In the genomic region with DNA sequence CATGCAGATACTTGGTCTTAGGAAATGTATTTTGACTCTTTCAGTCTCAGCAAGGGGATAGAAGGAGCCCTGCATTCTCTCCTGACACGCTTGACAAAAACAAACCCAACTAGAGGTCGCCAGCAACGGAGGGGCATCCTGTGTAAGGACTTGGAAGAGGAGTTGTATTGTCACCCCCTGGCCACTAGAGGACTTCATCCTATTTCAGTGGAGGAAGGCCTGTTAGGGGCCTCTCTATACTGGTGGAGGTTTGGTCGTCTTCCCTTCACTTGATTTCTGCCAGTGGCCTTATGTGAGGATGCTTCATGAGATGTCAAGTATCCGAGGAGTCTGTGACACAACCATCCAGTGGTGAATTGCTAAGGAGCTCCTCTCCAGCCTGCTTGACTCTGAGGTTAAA, we compare ENCODE assay signal across 8 cellular contexts.
DNase-seq lines count a peak whose midpoint lies in the region; ATAC-seq and TF ChIP-seq lines count a peak whose summit lies in the region.

No MANE protein-coding gene starts in this region.

- ATAC-seq in HCT116 (peak; percentile 39), GM18502 (IDR thresholded peaks at IDR 0.05; ENCODE audit: poor library complexity, unreplicated experiment) (no peak), GM21367 (IDR thresholded peaks at IDR 0.05; ENCODE audit: unreplicated experiment) (no peak), mucosa of descending colon (no peak)

- no peaks in the 10 kb centered on the region for H3K9me3 ChIP-seq in HCT116 (ENCODE audit: control insufficient read depth in 1 of 2, insufficient read depth in 1 of 2, low read depth in 1 of 2, low read length in 2 of 2)
- H3K9me3 ChIP-seq in liver (ENCODE audit: control insufficient read depth in 4 of 4, low read length in 3 of 4): no peaks in the 10 kb centered on the region
- no peaks in the 10 kb centered on the region for H3K9me3 ChIP-seq in mucosa of descending colon

- H3K9ac ChIP-seq in HCT116 (ENCODE audit: low read length) (no peak overlapping the region), liver (ENCODE audit: low read depth in 1 of 2, low read length in 2 of 2) (no peak overlapping the region)

- no peak overlapping the region for H3K27ac ChIP-seq in HCT116 (ENCODE audit: low read depth, low read length)
- H3K27ac ChIP-seq in VCaP: no peak overlapping the region
- H3K27ac ChIP-seq in liver (ENCODE audit: low read depth in 1 of 2, low read length in 2 of 2): no peak overlapping the region

- H3K27me3 ChIP-seq in HCT116 (ENCODE audit: insufficient read depth, low read length): no peaks in the 10 kb centered on the region
- H3K27me3 ChIP-seq in liver (ENCODE audit: control insufficient read depth in 4 of 4, insufficient read depth in 4 of 4, low read length in 3 of 4): no peaks in the 10 kb centered on the region

- TF ChIP-seq RAD21 in HCT116 (IDR thresholded peaks at IDR 0.05; ENCODE audit: low read depth) (peak; percentile 46), liver (IDR thresholded peaks at IDR 0.05) (peak in 1 of 2 donors; percentile 31)

- RAD21 ChIA-PET in HCT116 (lab: Charles Lee; ENCODE audit: low non-redundant PET in 1 of 2, low total read pairs in 2 of 2, uncharacterized antibody in 2 of 2, unreplicated experiment in 2 of 2): no interaction called here

- BruUV-seq in HCT116 (replicated peaks; lab: Mats Ljungman, UMichigan): no TSS peak

- peaks cover 43 to 56% of the 10 kb centered on the region in 2 experiments for H3K4me1 ChIP-seq in HCT116 (ENCODE audit: control insufficient read depth in 1 of 2, insufficient read depth in 2 of 2, low read length in 2 of 2)
- peaks cover 2 to 12% (median 5%) of the 10 kb centered on the region in 4 donors for H3K4me1 ChIP-seq in liver (ENCODE audit: control insufficient read depth in 4 of 4, insufficient read depth in 4 of 4, low read length in 3 of 4)
- no peaks in the 10 kb centered on the region for H3K4me1 ChIP-seq in mucosa of descending colon (ENCODE audit: low read depth)

- no peaks in the 10 kb centered on the region for H4K20me1 ChIP-seq in HCT116 (ENCODE audit: insufficient read depth)

- H3K9me2 ChIP-seq in HCT116 (ENCODE audit: insufficient read depth): no peaks in the 10 kb centered on the region

- H3K36me3 ChIP-seq in HCT116 (ENCODE audit: control insufficient read depth in 1 of 2, insufficient read depth in 2 of 2, low read length in 2 of 2) (no peaks in the 10 kb centered on the region), liver (ENCODE audit: control insufficient read depth in 4 of 4, insufficient read depth in 3 of 4, low read depth in 1 of 4, low read length in 3 of 4) (no peaks in the 10 kb centered on the region), mucosa of descending colon (ENCODE audit: low read depth) (no peaks in the 10 kb centered on the region)

- WGBS in liver: 75% methylated on average over 5 of the region's 5 CpGs

- no peaks in the 10 kb centered on the region for H3K79me2 ChIP-seq in HCT116 (ENCODE audit: insufficient read depth, low read length)

- DNase-seq in Daoy (ENCODE audit: low read depth): peak; percentile 16
- DNase-seq in HCT116 (ENCODE audit: low read depth, low spot score): peak; percentile 60
- no peak for DNase-seq in kidney tubule cell (ENCODE audit: low spot score)
- no peak for DNase-seq in mucosa of descending colon

- TF ChIP-seq CTCF in HCT116 (IDR thresholded peaks at IDR 0.05 in 2 of 3, conservative IDR thresholded peaks at IDR 0.05 in 1 of 3; ENCODE audit: borderline replicate concordance in 1 of 3, insufficient read depth in 1 of 3, low read depth in 2 of 3, low read length in 2 of 3): peak; percentile 57 to 79 (median 78); a peak in 5 of 6 replicates
- peak; percentile 27 for TF ChIP-seq CTCF in VCaP (conservative IDR thresholded peaks at IDR 0.05)
- peak; percentile 30 for TF ChIP-seq CTCF in liver (IDR thresholded peaks at IDR 0.05; ENCODE audit: low read depth, low read length, missing input control)
- TF ChIP-seq CTCF in mucosa of descending colon (IDR thresholded peaks at IDR 0.05): no peak

- CTCF ChIA-PET in HCT116 (lab: Charles Lee): no interaction called here

- H3K4me2 ChIP-seq in HCT116 (ENCODE audit: low read length): peak overlapping the region; percentile 54

- no peak for TF ChIP-seq POLR2A in HCT116 (IDR thresholded peaks at IDR 0.05; ENCODE audit: borderline replicate concordance, extremely low read depth, insufficient read depth, insufficient read length)

- peak overlapping the region; percentile 43 for H2AFZ ChIP-seq in HCT116 (ENCODE audit: low read depth, low read length, poor library complexity, severe bottlenecking)

- intact Hi-C loops in HCT116 (cut with micrococcal nuclease) (loop anchor here (5.0 kb wide), 1 partner anchor 124 kb away; a partner anchor contains a TSS), mucosa of descending colon (cut with DNase I, micrococcal nuclease) (no loop called here)

- POLR2A ChIA-PET in HCT116 (lab: Charles Lee): no interaction called here

- no peak overlapping the region for H3K4me3 ChIP-seq in HCT116 (replicated peaks in 1 of 2; ENCODE audit: low read depth in 1 of 2, low read length in 2 of 2)
- no peak overlapping the region for H3K4me3 ChIP-seq in liver (ENCODE audit: low read depth in 1 of 3, low read length in 3 of 3)
- H3K4me3 ChIP-seq in mucosa of descending colon: no peak overlapping the region

TF ChIP-seq in HCT116, 20 proteins besides CTCF, POLR2A, EP300 and RAD21 (continues in another document):
- no peak for TF ChIP-seq EZH2phosphoT487 (IDR thresholded peaks at IDR 0.05; ENCODE audit: borderline replicate concordance)
- no peak for TF ChIP-seq EZH2 (IDR thresholded peaks at IDR 0.05)
- TF ChIP-seq EGR1 (IDR thresholded peaks at IDR 0.05; ENCODE audit: low read depth): no peak
- TF ChIP-seq CBX3 (IDR thresholded peaks at IDR 0.05; ENCODE audit: low read depth): peak; percentile 87
- TF ChIP-seq, protein P1, sequence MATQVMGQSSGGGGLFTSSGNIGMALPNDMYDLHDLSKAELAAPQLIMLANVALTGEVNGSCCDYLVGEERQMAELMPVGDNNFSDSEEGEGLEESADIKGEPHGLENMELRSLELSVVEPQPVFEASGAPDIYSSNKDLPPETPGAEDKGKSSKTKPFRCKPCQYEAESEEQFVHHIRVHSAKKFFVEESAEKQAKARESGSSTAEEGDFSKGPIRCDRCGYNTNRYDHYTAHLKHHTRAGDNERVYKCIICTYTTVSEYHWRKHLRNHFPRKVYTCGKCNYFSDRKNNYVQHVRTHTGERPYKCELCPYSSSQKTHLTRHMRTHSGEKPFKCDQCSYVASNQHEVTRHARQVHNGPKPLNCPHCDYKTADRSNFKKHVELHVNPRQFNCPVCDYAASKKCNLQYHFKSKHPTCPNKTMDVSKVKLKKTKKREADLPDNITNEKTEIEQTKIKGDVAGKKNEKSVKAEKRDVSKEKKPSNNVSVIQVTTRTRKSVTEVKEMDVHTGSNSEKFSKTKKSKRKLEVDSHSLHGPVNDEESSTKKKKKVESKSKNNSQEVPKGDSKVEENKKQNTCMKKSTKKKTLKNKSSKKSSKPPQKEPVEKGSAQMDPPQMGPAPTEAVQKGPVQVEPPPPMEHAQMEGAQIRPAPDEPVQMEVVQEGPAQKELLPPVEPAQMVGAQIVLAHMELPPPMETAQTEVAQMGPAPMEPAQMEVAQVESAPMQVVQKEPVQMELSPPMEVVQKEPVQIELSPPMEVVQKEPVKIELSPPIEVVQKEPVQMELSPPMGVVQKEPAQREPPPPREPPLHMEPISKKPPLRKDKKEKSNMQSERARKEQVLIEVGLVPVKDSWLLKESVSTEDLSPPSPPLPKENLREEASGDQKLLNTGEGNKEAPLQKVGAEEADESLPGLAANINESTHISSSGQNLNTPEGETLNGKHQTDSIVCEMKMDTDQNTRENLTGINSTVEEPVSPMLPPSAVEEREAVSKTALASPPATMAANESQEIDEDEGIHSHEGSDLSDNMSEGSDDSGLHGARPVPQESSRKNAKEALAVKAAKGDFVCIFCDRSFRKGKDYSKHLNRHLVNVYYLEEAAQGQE (IDR thresholded peaks at IDR 0.05; ENCODE audit: low read depth): no peak
- no peak for TF ChIP-seq SRF (IDR thresholded peaks at IDR 0.05; ENCODE audit: low read depth)
- TF ChIP-seq SIN3A (IDR thresholded peaks at IDR 0.05; ENCODE audit: low read depth): no peak
- TF ChIP-seq YY1 (IDR thresholded peaks at IDR 0.05; ENCODE audit: extremely low read depth, insufficient replicate concordance, low read depth, low read length): no peak

TF ChIP-seq in liver, 16 proteins besides CTCF, POLR2A, EP300 and RAD21:
- no peak for TF ChIP-seq FOXA1 (IDR thresholded peaks at IDR 0.05)

Comparison
In these comparisons a context has a peak if more than half of its experiments do, and no peak if none do; other contexts are left out.
1. DNase-seq: peak in Daoy (single experiment) and HCT116 (single experiment); none in kidney tubule cell (single experiment) and mucosa of descending colon (0 of 3).